ENCODE assay signal across 1 cellular context in genomic region chr3:157107644-157108133, GRCh38.
TF ChIP-seq lines count a peak whose summit lies in the region.

No MANE protein-coding gene starts in this region.

TF ChIP-seq in K562, 482 proteins besides CTCF, POLR2A, EP300 and RAD21 (continued from another document and continues in another):
- TF ChIP-seq THRA (IDR thresholded peaks at IDR 0.05): no peak
- peak; percentile 73; the same call in 1 of the 2 replicates for TF ChIP-seq TSHZ1 (CRISPR knock-in tag; IDR thresholded peaks at IDR 0.05)
- no peak for TF ChIP-seq ZNF232 (CRISPR knock-in tag; IDR thresholded peaks at IDR 0.05)
- no peak for TF ChIP-seq ILK (tag; IDR thresholded peaks at IDR 0.05; ENCODE audit: borderline replicate concordance, low read depth)
- TF ChIP-seq ERF (CRISPR knock-in tag; IDR thresholded peaks at IDR 0.05): no peak
- TF ChIP-seq ZNF668 (CRISPR knock-in tag; IDR thresholded peaks at IDR 0.05): no peak
- TF ChIP-seq RFX1 (IDR thresholded peaks at IDR 0.05): no peak
- no peak for TF ChIP-seq FOXP4 (CRISPR knock-in tag; IDR thresholded peaks at IDR 0.05; ENCODE audit: borderline replicate concordance)
- TF ChIP-seq CEBPZ (IDR thresholded peaks at IDR 0.05; ENCODE audit: borderline replicate concordance, low read depth, low read length): no peak
- TF ChIP-seq YBX1 (IDR thresholded peaks at IDR 0.05): no peak
- TF ChIP-seq ZBTB1 (CRISPR knock-in tag; IDR thresholded peaks at IDR 0.05; ENCODE audit: borderline replicate concordance, low read depth): no peak
- TF ChIP-seq GABPB1 (CRISPR knock-in tag; IDR thresholded peaks at IDR 0.05): no peak
- no peak for TF ChIP-seq NCOA2 (IDR thresholded peaks at IDR 0.05; ENCODE audit: partially characterized antibody in 2 of 2)
- TF ChIP-seq L3MBTL2 (IDR thresholded peaks at IDR 0.05): peak; percentile 93
- TF ChIP-seq ZNF3 (CRISPR knock-in tag; IDR thresholded peaks at IDR 0.05): no peak
- no peak for TF ChIP-seq ZBTB2 (IDR thresholded peaks at IDR 0.05)
- TF ChIP-seq ESRRB (CRISPR knock-in tag; IDR thresholded peaks at IDR 0.05; ENCODE audit: borderline replicate concordance): no peak
- no peak for TF ChIP-seq GATA2 (CRISPR knock-in tag; IDR thresholded peaks at IDR 0.05)
- TF ChIP-seq SREBF2 (CRISPR knock-in tag; IDR thresholded peaks at IDR 0.05): no peak
- peak; percentile 76 for TF ChIP-seq ATF7 (IDR thresholded peaks at IDR 0.05)
- peak; percentile 71 for TF ChIP-seq HES1 (IDR thresholded peaks at IDR 0.05; ENCODE audit: low read depth)
- peak; percentile 83 for TF ChIP-seq CBFA2T3 (IDR thresholded peaks at IDR 0.05)
- no peak for TF ChIP-seq KLF13 (tag; IDR thresholded peaks at IDR 0.05; ENCODE audit: borderline replicate concordance, low read depth)
- no peak for TF ChIP-seq RB1 (IDR thresholded peaks at IDR 0.05; ENCODE audit: low read depth)
- TF ChIP-seq COPS2 (conservative IDR thresholded peaks at IDR 0.05): no peak
- no peak for TF ChIP-seq MIER1 (IDR thresholded peaks at IDR 0.05; ENCODE audit: low read depth)
- TF ChIP-seq LCOR (CRISPR knock-in tag; IDR thresholded peaks at IDR 0.05): no peak
- TF ChIP-seq NFYB (IDR thresholded peaks at IDR 0.05; ENCODE audit: extremely low read depth, insufficient read length): no peak
- no peak for TF ChIP-seq TGIF2 (CRISPR knock-in tag; IDR thresholded peaks at IDR 0.05)
- TF ChIP-seq JUNB (CRISPR knock-in tag; conservative IDR thresholded peaks at IDR 0.05): no peak
- no peak for TF ChIP-seq ZNF134 (CRISPR knock-in tag; conservative IDR thresholded peaks at IDR 0.05)
- TF ChIP-seq ZNF347 (CRISPR knock-in tag; IDR thresholded peaks at IDR 0.05; ENCODE audit: low read depth): no peak
- TF ChIP-seq HNRNPL (IDR thresholded peaks at IDR 0.05; ENCODE audit: low read depth, low read length): no peak
- TF ChIP-seq RHOXF2B (CRISPR knock-in tag; conservative IDR thresholded peaks at IDR 0.05): no peak
- no peak for TF ChIP-seq FOXO4 (CRISPR knock-in tag; IDR thresholded peaks at IDR 0.05)
- no peak for TF ChIP-seq POLR3G (IDR thresholded peaks at IDR 0.05; ENCODE audit: extremely low read depth, insufficient read length, insufficient replicate concordance)
- no peak for TF ChIP-seq BDP1 (IDR thresholded peaks at IDR 0.05; ENCODE audit: insufficient read depth, insufficient read length)
- TF ChIP-seq MYBL2 (IDR thresholded peaks at IDR 0.05; ENCODE audit: low read depth): no peak
- TF ChIP-seq MYBL2 (CRISPR knock-in tag; IDR thresholded peaks at IDR 0.05; ENCODE audit: borderline replicate concordance): no peak
- no peak for TF ChIP-seq ZFP91 (CRISPR knock-in tag; IDR thresholded peaks at IDR 0.05)
- TF ChIP-seq MTF1 (CRISPR knock-in tag; IDR thresholded peaks at IDR 0.05; ENCODE audit: borderline replicate concordance): no peak
- no peak for TF ChIP-seq ZNF778 (CRISPR knock-in tag; IDR thresholded peaks at IDR 0.05)
- no peak for TF ChIP-seq TSC22D4 (tag; IDR thresholded peaks at IDR 0.05)
- TF ChIP-seq XRCC5 (IDR thresholded peaks at IDR 0.05; ENCODE audit: low read depth, low read length): no peak
- TF ChIP-seq HEY1 (CRISPR knock-in tag; IDR thresholded peaks at IDR 0.05; ENCODE audit: borderline replicate concordance): no peak
- no peak for TF ChIP-seq SMARCC2 (IDR thresholded peaks at IDR 0.05; ENCODE audit: low read depth)
- TF ChIP-seq ZNF324 (CRISPR knock-in tag; IDR thresholded peaks at IDR 0.05): no peak
- no peak for TF ChIP-seq NR2C1 (IDR thresholded peaks at IDR 0.05)
- TF ChIP-seq NR2C1 (tag; IDR thresholded peaks at IDR 0.05): peak; percentile 82
- no peak for TF ChIP-seq ADNP (tag; IDR thresholded peaks at IDR 0.05)
- no peak for TF ChIP-seq ZNF76 (CRISPR knock-in tag; IDR thresholded peaks at IDR 0.05; ENCODE audit: borderline replicate concordance)
- TF ChIP-seq MAFK (IDR thresholded peaks at IDR 0.05; ENCODE audit: low read length): no peak
- TF ChIP-seq SUPT5H (IDR thresholded peaks at IDR 0.05): no peak
- no peak for TF ChIP-seq TAF15 (IDR thresholded peaks at IDR 0.05; ENCODE audit: low read depth, low read length)
- TF ChIP-seq MECOM (CRISPR knock-in tag; IDR thresholded peaks at IDR 0.05): 0 out of 2 replicates have a peak, but pooled peaks have one; percentile 53
- TF ChIP-seq GATAD2B (IDR thresholded peaks at IDR 0.05; ENCODE audit: borderline replicate concordance): no peak
- no peak for TF ChIP-seq DEAF1 (CRISPR knock-in tag; IDR thresholded peaks at IDR 0.05)
- TF ChIP-seq SIN3B (IDR thresholded peaks at IDR 0.05; ENCODE audit: low read depth): no peak
- no peak for TF ChIP-seq HDAC6 (IDR thresholded peaks at IDR 0.05; ENCODE audit: low read depth, low read length)
- peak; percentile 44 for TF ChIP-seq HDAC3 (IDR thresholded peaks at IDR 0.05; ENCODE audit: borderline replicate concordance, partially characterized antibody)
- no peak for TF ChIP-seq ZNF41 (CRISPR knock-in tag; conservative IDR thresholded peaks at IDR 0.05)
- no peak for TF ChIP-seq FIP1L1 (IDR thresholded peaks at IDR 0.05; ENCODE audit: low read depth, low read length, poor library complexity, severe bottlenecking)
